In the genomic region with DNA sequence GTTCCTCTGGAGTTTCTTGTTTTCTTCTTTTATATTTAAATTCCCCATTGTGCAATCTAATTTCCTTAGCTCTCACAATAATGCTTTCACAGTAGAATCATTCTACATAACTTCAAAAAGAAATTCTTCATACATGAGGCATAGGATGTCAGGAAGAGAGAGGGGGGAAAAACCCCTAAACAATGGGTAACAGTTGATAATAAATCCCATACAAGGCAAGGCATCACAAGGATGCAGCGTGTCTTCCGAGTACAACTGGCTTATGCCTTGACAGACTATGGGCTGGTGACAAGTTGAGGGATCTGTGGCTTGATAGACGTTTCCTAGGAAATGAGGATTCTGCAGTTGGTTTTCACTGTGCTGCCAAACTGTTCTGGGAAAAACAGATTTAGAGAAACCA, we compare ENCODE assay signal across 19 cellular contexts.
DNase-seq lines count a peak whose midpoint lies in the region; ATAC-seq, FAIRE-seq and TF ChIP-seq lines count a peak whose summit lies in the region.
"Had no signal": no experiment of that assay in that cellular context is flagged by ENCODE, and none has a peak within 500 bp of the region (broad histone marks: within the 10 kb centered on the region; RNA-seq: fewer than 3 reads in every experiment).

No MANE protein-coding gene starts in this region.

- 92% methylated on average over 3 of the region's 3 CpGs for WGBS in A549 (ENCODE audit: missing lambda C conversion rate)
- WGBS in right lobe of liver (ENCODE audit: insufficient coverage, low coverage, low lambda C conversion rate, missing lambda C conversion rate), result 95% methylated on average over 2 of the region's 3 CpGs

- no peak for TF ChIP-seq RAD21 in A549 (conservative IDR thresholded peaks at IDR 0.05 in 1 of 2, IDR thresholded peaks at IDR 0.05 in 1 of 2)

- no peak overlapping the region for H3K4me2 ChIP-seq in A549
- H3K4me2 ChIP-seq: KMS-11 had no signal

- no peak for TF ChIP-seq POLR2A in A549 (IDR thresholded peaks at IDR 0.05; ENCODE audit: low read length)
- TF ChIP-seq POLR2A in right lobe of liver (IDR thresholded peaks at IDR 0.05), result no peak

- H3K4me1 ChIP-seq in A549 (peaks cover 27% of the 10 kb centered on the region), iPS-20b (ENCODE audit: insufficient read depth, low read length) (peaks cover 14% of the 10 kb centered on the region), right lobe of liver (no peaks in the 10 kb centered on the region)
- H3K4me1 ChIP-seq: body of pancreas, lower lobe of right lung had no signal

- H3K27me3 ChIP-seq in iPS-20b (ENCODE audit: insufficient read depth, low read length) (no peaks in the 10 kb centered on the region), right lobe of liver (no peaks in the 10 kb centered on the region)
- H3K27me3 ChIP-seq: body of pancreas had no signal

- intact Hi-C loops in right lobe of liver (cut with DNase I), result no loop called here

- H3K9me3 ChIP-seq in A549 (no peaks in the 10 kb centered on the region), iPS-20b (ENCODE audit: insufficient read depth, low read depth, low read length) (no peaks in the 10 kb centered on the region), right lobe of liver (no peaks in the 10 kb centered on the region)
- H3K9me3 ChIP-seq: body of pancreas, lower lobe of right lung had no signal

- H3K27ac ChIP-seq in A549 (peak overlapping the region; percentile 22 to 54; a peak in 3 of 6 replicates), iPS-20b (ENCODE audit: low read length) (no peak overlapping the region), right lobe of liver (no peak overlapping the region)
- H3K27ac ChIP-seq: body of pancreas, KMS-11, lower lobe of right lung had no signal

- CTCF ChIA-PET in A549 (lab: Yijun Ruan, JAX), result no interaction called here

- H3K4me3 ChIP-seq in A549, result no peak overlapping the region
- H3K4me3 ChIP-seq in cardiac fibroblast (replicated peaks in 1 of 2; ENCODE audit: low read depth in 2 of 2, low read length in 2 of 2), result no peak overlapping the region
- H3K4me3 ChIP-seq in iPS-20b (ENCODE audit: low read length), result no peak overlapping the region
- H3K4me3 ChIP-seq in right lobe of liver, result no peak overlapping the region
- H3K4me3 ChIP-seq: body of pancreas, lower lobe of right lung had no signal

- no peak for TF ChIP-seq CTCF in A549 (IDR thresholded peaks at IDR 0.05)
- TF ChIP-seq CTCF in cardiac fibroblast (IDR thresholded peaks at IDR 0.05; ENCODE audit: low read depth, low read length), result no peak
- no peak for TF ChIP-seq CTCF in right lobe of liver (IDR thresholded peaks at IDR 0.05)

- FAIRE-seq in A549 (lab: Jason Lieb, UNC), result no peak
- FAIRE-seq: A204.1 had no signal

- no peaks in the 10 kb centered on the region for H3K36me3 ChIP-seq in iPS-20b (ENCODE audit: insufficient read depth, low read depth, low read length)
- no peaks in the 10 kb centered on the region for H3K36me3 ChIP-seq in right lobe of liver
- H3K36me3 ChIP-seq: lower lobe of right lung had no signal

- POLR2A ChIA-PET in A549 (lab: Yijun Ruan, JAX), result no interaction called here

- DNase-seq in A549 (ENCODE audit: low read depth in 1 of 2, low spot score in 1 of 2) (no peak), HS-5 (ENCODE audit: low read depth) (peak; percentile 68), cardiac fibroblast (ENCODE audit: low read depth in 2 of 2) (peak; percentile 88 to 94), SK-N-DZ (ENCODE audit: low spot score) (no peak), right lobe of liver (no peak), ecto neural progenitor cell (ENCODE audit: low spot score) (no peak)
- DNase-seq in effector CD8-positive, alpha-beta T cell (lab: John Stamatoyannopoulos, UW), result no peak
- DNase-seq: activated CD4-positive, alpha-beta T cell treated with anti-CD3 and anti-CD28 coated beads, Interleukin-2, amount 50 U/mL, for 4 hours; body of pancreas; DMS153; lower lobe of right lung; NCI-H146; NCI-H526 treated with DMSO at 0.1 percent for 48 hours; RPMI8226; stimulated activated CD4-positive, alpha-beta T cell treated with anti-CD3 and anti-CD28 coated beads, Interleukin-12 subunit alpha, Interleukin-12 subunit beta, amount 100 ng/mL, for 4 hours had no signal

- no peak for TF ChIP-seq EP300 in A549 (IDR thresholded peaks at IDR 0.05)

- ATAC-seq in A549, result no peak
- no peak for ATAC-seq in right lobe of liver
- ATAC-seq: activated T-helper 17 cell treated with anti-CD3 and anti-CD28 coated beads, Interleukin-2, amount 50 U/mL, for 72 hours; body of pancreas; lower lobe of right lung had no signal

- H3K9ac ChIP-seq in iPS-20b (ENCODE audit: low read depth, low read length), result peak overlapping the region; percentile 17; the same call in 1 of the 2 replicates
- H3K9ac ChIP-seq: KMS-11 had no signal

TF ChIP-seq in A549, 52 proteins besides CTCF, POLR2A, EP300 and RAD21:
- TF ChIP-seq EHMT2 (IDR thresholded peaks at IDR 0.05; ENCODE audit: low read depth) (no peak), RFX5 (IDR thresholded peaks at IDR 0.05) (no peak), KDM5A (IDR thresholded peaks at IDR 0.05) (no peak), NFE2L2 (conservative IDR thresholded peaks at IDR 0.05; ENCODE audit: low read length) (no peak), CBX2 (IDR thresholded peaks at IDR 0.05; ENCODE audit: borderline replicate concordance, low read depth) (no peak), KDM1A (IDR thresholded peaks at IDR 0.05; ENCODE audit: low read depth) (no peak), MYC (IDR thresholded peaks at IDR 0.05; ENCODE audit: borderline replicate concordance, low read length) (no peak)
TF ChIP-seq in A549: peak in this region for 0.

Comparison
In these comparisons a context has a peak if more than half of its experiments do, and no peak if none do; other contexts are left out.
1. DNase-seq: peak in HS-5 (single experiment) and cardiac fibroblast (2 of 2); none in A549 (0 of 2), SK-N-DZ (single experiment), right lobe of liver (0 of 3), effector CD8-positive, alpha-beta T cell (single experiment) and ecto neural progenitor cell (single experiment).
2. H3K27ac ChIP-seq: peak in A549 (2 of 2); none in iPS-20b (single experiment) and right lobe of liver (0 of 3).